8 cellular contexts compared by ENCODE assay signal in genomic region chr15:67065531-67066005, GRCh38. TPM values are rescaled to one million over a fixed set of nuclear protein-coding genes. Genes with fewer than 3 reads are reported as not detected.
DNase-seq lines count a peak whose midpoint lies in the region; ATAC-seq, FAIRE-seq and TF ChIP-seq lines count a peak whose summit lies in the region.

Gene SMAD3, plus strand, starts transcription at chr15:67065602. Its CDS starts 553 bp downstream, at chr15:67066155.

- H3K9ac ChIP-seq in OCI-LY1 (ENCODE audit: low read length), result peak within 1 kb of the TSS; percentile 89
- peak within 1 kb of the TSS; percentile 89 to 90 for H3K9ac ChIP-seq in mucosa of rectum (ENCODE audit: low read depth in 1 of 2, low read length in 2 of 2)

- DNase-seq in A172 (ENCODE audit: low spot score), result peak; percentile 68
- peak; percentile 67 for DNase-seq in GM18507 (ENCODE audit: extremely low spot score, insufficient read length, low read depth)
- DNase-seq in activated T-cell treated with anti-CD3 and anti-CD28 coated beads, Interleukin-2, amount 50 U/mL, for 24 hours, result peak; percentile 83
- DNase-seq in erythroblast (lab: John Stamatoyannopoulos, UW), result peak; percentile 87 to 89
- DNase-seq in stimulated activated CD8-positive, alpha-beta memory T cell treated with anti-CD3 and anti-CD28 coated beads, Interleukin-7, amount 100 ng/mL, for 1 hour (ENCODE audit: low read depth in 2 of 2), result peak; percentile 38 to 49

- H3K4me1 ChIP-seq in OCI-LY1 (ENCODE audit: insufficient read depth, low read length, severe bottlenecking) (peaks cover 64% of the 10 kb centered on the region), mucosa of rectum (ENCODE audit: control insufficient read depth in 2 of 2, insufficient read depth in 2 of 2, low read length in 2 of 2) (peaks cover 43 to 62% of the 10 kb centered on the region in 2 donors)

- no peaks in the 10 kb centered on the region for H3K9me3 ChIP-seq in OCI-LY1 (ENCODE audit: low read length)
- H3K9me3 ChIP-seq in mucosa of rectum (ENCODE audit: control insufficient read depth in 2 of 2, low read length in 2 of 2), result no peaks in the 10 kb centered on the region

- H3K27me3 ChIP-seq in OCI-LY1 (ENCODE audit: insufficient read depth, low read length), result no peaks in the 10 kb centered on the region
- H3K27me3 ChIP-seq in mucosa of rectum (ENCODE audit: control insufficient read depth in 2 of 2, insufficient read depth in 2 of 2, low read length in 2 of 2), result no peaks in the 10 kb centered on the region

- peak; percentile 55 for ATAC-seq in HG03045 (IDR thresholded peaks at IDR 0.05; ENCODE audit: unreplicated experiment)

- no peaks in the 10 kb centered on the region for H4K20me1 ChIP-seq in OCI-LY1 (ENCODE audit: insufficient read depth, low read length)

- peaks cover 43% of the 10 kb centered on the region for H3K79me2 ChIP-seq in OCI-LY1 (ENCODE audit: insufficient read depth, low read length)

- H3K9me2 ChIP-seq in OCI-LY1 (ENCODE audit: low read depth, low read length), result no peaks in the 10 kb centered on the region

- H3F3A ChIP-seq in OCI-LY1 (ENCODE audit: insufficient read depth, low read length), result peaks cover 6% of the 10 kb centered on the region; the same call in 1 of the 2 replicates

- peak within 1 kb of the TSS; percentile 86 for H3K27ac Mint-ChIP-seq in activated T-cell treated with anti-CD3 and anti-CD28 coated beads, Interleukin-2, amount 50 U/mL, for 24 hours

- peak; percentile 38 for FAIRE-seq in GM18507 (lab: Jason Lieb, UNC)

- H3K4me1 Mint-ChIP-seq in activated T-cell treated with anti-CD3 and anti-CD28 coated beads, Interleukin-2, amount 50 U/mL, for 24 hours (ENCODE audit: low read depth), result peaks cover 53% of the 10 kb centered on the region

- H3K36me3 ChIP-seq in OCI-LY1 (ENCODE audit: insufficient read depth, low read length) (peaks cover 19% of the 10 kb centered on the region; the same call in 1 of the 2 replicates), mucosa of rectum (ENCODE audit: control insufficient read depth in 2 of 2, insufficient read depth in 2 of 2, low read length in 2 of 2) (no peaks in the 10 kb centered on the region)

- H3K9me3 Mint-ChIP-seq in activated T-cell treated with anti-CD3 and anti-CD28 coated beads, Interleukin-2, amount 50 U/mL, for 24 hours, result no peaks in the 10 kb centered on the region

- peak within 1 kb of the TSS; percentile 77 for H3K4me2 ChIP-seq in OCI-LY1 (ENCODE audit: low read length)

- TF ChIP-seq POLR2A in erythroblast (IDR thresholded peaks at IDR 0.05; ENCODE audit: low read length), result no peak

- H3K27me3 Mint-ChIP-seq in activated T-cell treated with anti-CD3 and anti-CD28 coated beads, Interleukin-2, amount 50 U/mL, for 24 hours, result peaks cover 16% of the 10 kb centered on the region

- H3K4me3 ChIP-seq in OCI-LY1 (ENCODE audit: low read depth, low read length, poor library complexity, severe bottlenecking), result peak within 1 kb of the TSS; percentile 86
- peak within 1 kb of the TSS; percentile 82 to 90 for H3K4me3 ChIP-seq in mucosa of rectum (ENCODE audit: low read length in 2 of 2)

- H3K36me3 Mint-ChIP-seq in activated T-cell treated with anti-CD3 and anti-CD28 coated beads, Interleukin-2, amount 50 U/mL, for 24 hours (ENCODE audit: low read depth), result peaks cover 19% of the 10 kb centered on the region

- peak within 1 kb of the TSS; percentile 90 for H3K4me3 Mint-ChIP-seq in activated T-cell treated with anti-CD3 and anti-CD28 coated beads, Interleukin-2, amount 50 U/mL, for 24 hours

- H2AFZ ChIP-seq in OCI-LY1 (ENCODE audit: low read length), result no peak within 1 kb of the TSS

- H3K27ac ChIP-seq in OCI-LY1 (ENCODE audit: low read depth, low read length, poor library complexity, severe bottlenecking), result peak within 1 kb of the TSS; percentile 83
- peak within 1 kb of the TSS; percentile 91 to 95 for H3K27ac ChIP-seq in mucosa of rectum (ENCODE audit: low read depth in 2 of 2, low read length in 2 of 2)

- TF ChIP-seq CTCF in OCI-LY1 (IDR thresholded peaks at IDR 0.05; ENCODE audit: low read length), result no peak

RNA-seq across cellular contexts. Expression of gene SMAD3, which starts in this region (rescaled TPM):
- total RNA-seq in A172 (2014; rRNA removed; shearing (Covaris generic)), result 5.2 and 7.2 TPM in 2 replicates

Comparison
In these comparisons a context has a peak if more than half of its experiments do, and no peak if none do; other contexts are left out.
1. Peak in every context shown above with its lines: DNase-seq, ATAC-seq, H3K4me3 ChIP-seq and H3K27ac ChIP-seq.